Comparison of ENCODE assay signal across 34 cellular contexts in genomic region chr7:134343136-134343535, GRCh38.
"Had no signal": no experiment of that assay in that cellular context is flagged by ENCODE, and none has a peak within 500 bp of the region (broad histone marks: within the 10 kb centered on the region; RNA-seq: fewer than 3 reads in every experiment).

No MANE protein-coding gene starts in this region.

- H3K4me1 Mint-ChIP-seq: activated CD4-positive, alpha-beta memory T cell treated with anti-CD3 and anti-CD28 coated beads, Interleukin-2, amount 10 ng/mL, durations not matched to agents 7 days and 5 days; activated CD4-positive, alpha-beta T cell treated with anti-CD3 and anti-CD28 coated beads for 36 hours; activated CD4-positive, alpha-beta T cell treated with anti-CD3 and anti-CD28 coated beads, Interleukin-2, amount 10 ng/mL, durations not matched to agents 7 days and 5 days; activated CD8-positive, alpha-beta memory T cell treated with anti-CD3 and anti-CD28 coated beads, Interleukin-2, amount 10 ng/mL, durations not matched to agents 7 days and 5 days; activated naive CD4-positive, alpha-beta T cell treated with anti-CD3 and anti-CD28 coated beads, Interleukin-2, amount 10 ng/mL, durations not matched to agents 7 days and 5 days; activated naive CD4-positive, alpha-beta T cell treated with anti-CD3 and anti-CD28 coated beads, Interleukin-2, amount 50 U/mL, for 24 hours; activated naive CD8-positive, alpha-beta T cell treated with anti-CD3 and anti-CD28 coated beads, Interleukin-2, amount 50 U/mL, for 24 hours; central memory CD8-positive, alpha-beta T cell had no signal

- H3K27me3 ChIP-seq: ascending aorta, cardiac muscle cell had no signal

- H3K9me3 Mint-ChIP-seq: activated CD4-positive, alpha-beta memory T cell treated with anti-CD3 and anti-CD28 coated beads, Interleukin-2, amount 10 ng/mL, durations not matched to agents 7 days and 5 days; activated naive CD4-positive, alpha-beta T cell treated with anti-CD3 and anti-CD28 coated beads, Interleukin-2, amount 10 ng/mL, durations not matched to agents 7 days and 5 days; activated naive CD8-positive, alpha-beta T cell treated with anti-CD3 and anti-CD28 coated beads, Interleukin-2, amount 10 ng/mL, durations not matched to agents 7 days and 5 days; activated naive CD8-positive, alpha-beta T cell treated with anti-CD3 and anti-CD28 coated beads, Interleukin-2, amount 50 U/mL, for 24 hours; activated T-cell treated with anti-CD3 and anti-CD28 coated beads, Interleukin-2, amount 50 U/mL, for 24 hours; activated T-helper 2 cell treated with anti-CD3 and anti-CD28 coated beads, Interferon-gamma antibody, Interleukin-2, Interleukin-4, amounts not matched to agents 10 μg/mL and 5 μg/mL and 100 μg/mL, durations not matched to agents 14 hours and 24 hours and 36 hours; central memory CD8-positive, alpha-beta T cell; T-helper 1 cell treated with Interleukin-12 subunit alpha and Interleukin-12 subunit beta and Interleukin-4 antibody, amounts not matched to agents 30 μg/mL and 1 μg/mL, for 36 hours; T-helper 2 cell treated with Interferon-gamma antibody and Interleukin-4, amounts not matched to agents 5 μg/mL and 100 μg/mL, for 36 hours had no signal

- ATAC-seq: activated CD4-positive, alpha-beta T cell treated with anti-CD3 and anti-CD28 coated beads for 36 hours; activated CD4-positive, CD25-positive, alpha-beta regulatory T cell treated with anti-CD3 and anti-CD28 coated beads, Interleukin-2, amount 50 U/mL, for 24 hours; activated CD8-positive, alpha-beta memory T cell treated with anti-CD3 and anti-CD28 coated beads, Interleukin-2, amount 10 ng/mL, durations not matched to agents 7 days and 5 days; activated CD8-positive, alpha-beta T cell treated with anti-CD3 and anti-CD28 coated beads, Interleukin-2, amount 10 ng/mL, durations not matched to agents 7 days and 5 days; activated naive CD8-positive, alpha-beta T cell treated with anti-CD3 and anti-CD28 coated beads, Interleukin-2, amount 50 U/mL, for 24 hours had no signal

- H3K27ac Mint-ChIP-seq: activated CD4-positive, alpha-beta memory T cell treated with anti-CD3 and anti-CD28 coated beads, Interleukin-2, amount 10 ng/mL, durations not matched to agents 7 days and 5 days; activated CD4-positive, alpha-beta T cell treated with anti-CD3 and anti-CD28 coated beads for 36 hours; activated CD4-positive, alpha-beta T cell treated with anti-CD3 and anti-CD28 coated beads, Interleukin-2, amount 10 ng/mL, durations not matched to agents 7 days and 5 days; activated CD8-positive, alpha-beta memory T cell treated with anti-CD3 and anti-CD28 coated beads, Interleukin-2, amount 10 ng/mL, durations not matched to agents 7 days and 5 days; activated CD8-positive, alpha-beta T cell treated with anti-CD3 and anti-CD28 coated beads, Interleukin-2, amount 10 ng/mL, durations not matched to agents 7 days and 5 days; activated naive CD4-positive, alpha-beta T cell treated with anti-CD3 and anti-CD28 coated beads, Interleukin-2, amount 10 ng/mL, durations not matched to agents 7 days and 5 days; activated naive CD4-positive, alpha-beta T cell treated with anti-CD3 and anti-CD28 coated beads, Interleukin-2, amount 50 U/mL, for 24 hours; activated naive CD8-positive, alpha-beta T cell; activated naive CD8-positive, alpha-beta T cell treated with anti-CD3 and anti-CD28 coated beads, Interleukin-2, amount 10 ng/mL, durations not matched to agents 7 days and 5 days; activated naive CD8-positive, alpha-beta T cell treated with anti-CD3 and anti-CD28 coated beads, Interleukin-2, amount 50 U/mL, for 24 hours; activated T-cell treated with anti-CD3 and anti-CD28 coated beads, Interleukin-2, amount 50 U/mL, for 24 hours; activated T-helper 2 cell treated with anti-CD3 and anti-CD28 coated beads, Interferon-gamma antibody, Interleukin-2, Interleukin-4, amounts not matched to agents 10 μg/mL and 5 μg/mL and 100 μg/mL, durations not matched to agents 14 hours and 24 hours and 36 hours; T-helper 1 cell treated with Interleukin-12 subunit alpha and Interleukin-12 subunit beta and Interleukin-4 antibody, amounts not matched to agents 30 μg/mL and 1 μg/mL, for 36 hours; T-helper 2 cell treated with Interferon-gamma antibody and Interleukin-4, amounts not matched to agents 5 μg/mL and 100 μg/mL, for 36 hours had no signal

- H3K9me3 ChIP-seq: ascending aorta had no signal

- H3K4me3 Mint-ChIP-seq: activated CD4-positive, alpha-beta memory T cell treated with anti-CD3 and anti-CD28 coated beads, Interleukin-2, amount 10 ng/mL, durations not matched to agents 7 days and 5 days; activated CD4-positive, alpha-beta T cell treated with anti-CD3 and anti-CD28 coated beads for 36 hours; activated CD4-positive, alpha-beta T cell treated with anti-CD3 and anti-CD28 coated beads, Interleukin-2, amount 10 ng/mL, durations not matched to agents 7 days and 5 days; activated CD8-positive, alpha-beta memory T cell treated with anti-CD3 and anti-CD28 coated beads, Interleukin-2, amount 10 ng/mL, durations not matched to agents 7 days and 5 days; activated CD8-positive, alpha-beta T cell treated with anti-CD3 and anti-CD28 coated beads, Interleukin-2, amount 10 ng/mL, durations not matched to agents 7 days and 5 days; activated naive CD4-positive, alpha-beta T cell treated with anti-CD3 and anti-CD28 coated beads, Interleukin-2, amount 10 ng/mL, durations not matched to agents 7 days and 5 days; activated naive CD4-positive, alpha-beta T cell treated with anti-CD3 and anti-CD28 coated beads, Interleukin-2, amount 50 U/mL, for 24 hours; activated naive CD8-positive, alpha-beta T cell; activated naive CD8-positive, alpha-beta T cell treated with anti-CD3 and anti-CD28 coated beads, Interleukin-2, amount 10 ng/mL, durations not matched to agents 7 days and 5 days; activated naive CD8-positive, alpha-beta T cell treated with anti-CD3 and anti-CD28 coated beads, Interleukin-2, amount 50 U/mL, for 24 hours; activated T-cell treated with anti-CD3 and anti-CD28 coated beads, Interleukin-2, amount 50 U/mL, for 24 hours; brain; central memory CD8-positive, alpha-beta T cell; T-helper 1 cell treated with Interleukin-12 subunit alpha and Interleukin-12 subunit beta and Interleukin-4 antibody, amounts not matched to agents 30 μg/mL and 1 μg/mL, for 36 hours; T-helper 2 cell treated with Interferon-gamma antibody and Interleukin-4, amounts not matched to agents 5 μg/mL and 100 μg/mL, for 36 hours had no signal

- H3K36me3 Mint-ChIP-seq: activated CD8-positive, alpha-beta memory T cell treated with anti-CD3 and anti-CD28 coated beads, Interleukin-2, amount 10 ng/mL, durations not matched to agents 7 days and 5 days; activated naive CD4-positive, alpha-beta T cell treated with anti-CD3 and anti-CD28 coated beads, Interleukin-2, amount 10 ng/mL, durations not matched to agents 7 days and 5 days; activated naive CD8-positive, alpha-beta T cell; activated naive CD8-positive, alpha-beta T cell treated with anti-CD3 and anti-CD28 coated beads, Interleukin-2, amount 10 ng/mL, durations not matched to agents 7 days and 5 days; brain had no signal

- H3K27me3 Mint-ChIP-seq: brain had no signal

- DNase-seq: activated CD4-positive, alpha-beta memory T cell treated with anti-CD3 and anti-CD28 coated beads, Interleukin-2, amount 10 ng/mL, durations not matched to agents 7 days and 5 days; activated CD4-positive, alpha-beta T cell treated with anti-CD3 and anti-CD28 coated beads for 1 hour; activated CD4-positive, alpha-beta T cell treated with anti-CD3 and anti-CD28 coated beads for 36 hours; activated CD4-positive, alpha-beta T cell treated with anti-CD3 and anti-CD28 coated beads for 48 hours; activated CD4-positive, alpha-beta T cell treated with anti-CD3 and anti-CD28 coated beads, Interleukin-2, amount 10 ng/mL, durations not matched to agents 7 days and 5 days; activated CD4-positive, alpha-beta T cell treated with anti-CD3 and anti-CD28 coated beads, Interleukin-2, amount 50 U/mL, for 48 hours; activated CD4-positive, CD25-positive, alpha-beta regulatory T cell; activated CD8-positive, alpha-beta memory T cell treated with anti-CD3 and anti-CD28 coated beads for 24 hours; activated CD8-positive, alpha-beta memory T cell treated with anti-CD3 and anti-CD28 coated beads, Interleukin-2, amount 10 ng/mL, durations not matched to agents 7 days and 5 days; activated CD8-positive, alpha-beta memory T cell treated with anti-CD3 and anti-CD28 coated beads, Interleukin-2, amount 50 U/mL, for 48 hours; activated CD8-positive, alpha-beta T cell treated with anti-CD3 and anti-CD28 coated beads, Interleukin-2, amount 10 ng/mL, durations not matched to agents 7 days and 5 days; activated effector memory CD4-positive, alpha-beta T cell treated with Interleukin-2 at 50 U/mL for 16 hours; activated gamma-delta T cell; activated naive CD4-positive, alpha-beta T cell treated with anti-CD3 and anti-CD28 coated beads, Interleukin-2, amount 10 ng/mL, durations not matched to agents 7 days and 5 days; activated naive CD4-positive, alpha-beta T cell treated with Interleukin-2 at 50 U/mL for 16 hours; activated naive CD8-positive, alpha-beta T cell treated with anti-CD3 and anti-CD28 coated beads, Interleukin-2, amount 10 ng/mL, durations not matched to agents 7 days and 5 days; activated naive CD8-positive, alpha-beta T cell treated with anti-CD3 and anti-CD28 coated beads, Interleukin-2, amount 50 U/mL, for 24 hours; activated T-cell treated with anti-CD3 and anti-CD28 coated beads, Interleukin-2, amount 50 U/mL, for 24 hours; activated T-cell treated with anti-CD3 and anti-CD28 coated beads, Interleukin-2, amount 50 U/mL, for 48 hours; amygdala; anterior cingulate cortex; T-helper 2 cell; T-helper 9 cell had no signal

- H3K27ac ChIP-seq: ascending aorta, cardiac muscle cell, VCaP had no signal

- H3K4me3 ChIP-seq: ascending aorta, cardiac muscle cell had no signal

- H3K36me3 ChIP-seq: ascending aorta, cardiac muscle cell had no signal

- H3K4me1 ChIP-seq: ascending aorta had no signal
